21 cellular contexts compared by ENCODE assay signal in the genomic region with DNA sequence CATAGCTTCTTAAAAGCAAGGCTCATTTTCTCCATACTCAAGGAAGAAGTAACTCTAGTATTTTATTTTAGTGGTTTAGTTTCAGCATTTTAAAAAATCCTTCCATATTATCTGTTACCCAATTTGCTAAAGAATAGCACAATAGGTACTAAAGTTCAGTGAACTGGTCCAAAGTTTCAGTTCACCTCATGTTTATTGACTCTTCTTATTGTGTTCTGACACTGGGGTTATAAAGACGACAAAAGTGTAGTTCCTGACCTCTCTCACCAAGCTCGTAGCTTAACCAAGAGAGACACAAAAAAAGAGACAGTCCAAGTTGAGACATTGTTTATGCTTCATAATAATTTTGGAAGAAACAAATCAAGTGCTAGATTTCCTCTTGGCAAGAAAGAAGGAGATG.
"Had no signal": no experiment of that assay in that cellular context is flagged by ENCODE, and none has a peak within 500 bp of the region (broad histone marks: within the 10 kb centered on the region; RNA-seq: fewer than 3 reads in every experiment).

No MANE protein-coding gene starts in this region.

- H3K9ac ChIP-seq: neural progenitor cell had no signal

- ATAC-seq: natural killer cell; pancreas; stimulated activated naive CD8-positive, alpha-beta T cell treated with anti-CD3 and anti-CD28 coated beads, Interleukin-15, Interleukin-2, amounts not matched to agents 100 U/mL and 50 U/mL, for 24 hours; upper lobe of right lung had no signal

- H3K4me2 ChIP-seq: hepatocyte, neural progenitor cell had no signal

- H3K27ac ChIP-seq: hepatocyte, neural progenitor cell, pancreas, sigmoid colon, skin epidermis, suprapubic skin, upper lobe of right lung, vagina had no signal

- H3K4me3 ChIP-seq: esophagus squamous epithelium, hepatocyte, neural progenitor cell, pancreas, sigmoid colon, skin epidermis, suprapubic skin, thyroid gland, upper lobe of right lung, vagina had no signal

- H3K36me3 ChIP-seq: esophagus squamous epithelium, neural progenitor cell, pancreas, sigmoid colon, suprapubic skin, thyroid gland, upper lobe of right lung, vagina had no signal

- H3K9me3 ChIP-seq: esophagus squamous epithelium, sigmoid colon, suprapubic skin, thyroid gland, upper lobe of right lung, vagina had no signal

- H3K27me3 ChIP-seq: esophagus squamous epithelium, hepatocyte, neural progenitor cell, pancreas, sigmoid colon, suprapubic skin, thyroid gland, upper lobe of right lung, vagina had no signal

- DNase-seq: cerebellar nuclear complex; dermis blood vessel endothelial cell; esophagus squamous epithelium; foreskin melanocyte; head of caudate nucleus; kidney; left cardiac atrium; mammary epithelial cell; natural killer cell; nucleus accumbens; pancreas; sigmoid colon; stimulated activated CD4-positive, alpha-beta T cell treated with anti-CD3 and anti-CD28 coated beads, Interleukin-2, amount 100 ng/mL, for 48 hours; stimulated activated naive CD8-positive, alpha-beta T cell treated with anti-CD3 and anti-CD28 coated beads, Interleukin-15, Interleukin-2, amounts not matched to agents 100 U/mL and 50 U/mL, for 24 hours; thyroid gland; upper lobe of right lung had no signal

- H3K79me2 ChIP-seq: hepatocyte had no signal

- H3K4me1 ChIP-seq: neural progenitor cell had no signal

- H2AFZ ChIP-seq: hepatocyte, neural progenitor cell had no signal
